1 cellular context compared by ENCODE assay signal in the genomic region with DNA sequence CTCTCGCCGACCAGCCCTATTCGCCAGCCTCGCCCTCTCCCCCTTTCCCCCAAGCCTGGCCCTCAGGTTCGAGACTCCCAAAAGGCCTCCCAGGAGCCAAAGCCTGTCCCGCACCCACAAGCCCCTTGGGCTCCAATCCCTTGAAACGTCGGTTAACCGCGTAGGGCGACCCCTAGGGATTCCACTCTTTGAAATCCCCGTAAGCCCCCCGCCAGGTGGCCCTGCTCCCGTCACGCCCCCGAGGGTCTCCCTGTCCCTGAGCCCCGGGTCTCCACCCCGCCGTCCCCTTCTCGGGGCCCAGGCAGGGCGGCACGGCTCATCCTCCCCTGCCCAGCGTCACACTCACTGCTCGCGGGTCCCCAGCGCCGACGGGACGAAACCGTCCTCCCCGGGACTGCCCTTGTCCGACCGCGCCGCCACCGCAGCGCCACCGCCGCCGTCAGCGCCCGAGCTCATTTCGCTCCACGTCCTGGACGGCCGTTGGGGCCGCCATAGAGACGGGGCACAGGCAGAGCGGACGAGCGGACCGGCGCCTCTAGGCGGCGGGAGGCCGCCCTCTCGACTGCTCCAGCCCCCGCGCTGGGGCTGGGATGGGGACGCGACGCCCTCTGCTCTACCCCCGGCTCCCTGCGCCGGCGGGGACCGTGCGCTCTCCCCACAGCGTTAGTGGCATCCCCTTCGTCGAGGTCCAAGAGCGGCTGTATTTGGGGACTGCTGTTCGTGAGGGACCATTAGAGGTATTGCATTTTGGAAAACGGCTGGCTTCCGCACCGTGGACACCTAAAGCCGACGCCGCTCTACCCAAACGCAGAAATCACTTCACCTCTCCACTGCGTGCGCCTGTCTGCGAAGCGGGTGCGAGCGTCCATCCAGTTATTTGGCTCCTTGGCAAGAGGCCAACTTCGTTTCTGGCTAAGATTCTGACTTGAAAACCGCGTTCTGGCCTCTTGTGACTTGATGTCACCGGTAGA.
TF ChIP-seq lines count a peak whose summit lies in the region.

A gene (minus strand): TSS at position 510 of the 971 bp plus-strand sequence. CDS start 54 bp downstream, at position 456.

TF ChIP-seq in GM12878, 131 proteins besides CTCF, POLR2A, EP300 and RAD21 (continued from another document):
- TF ChIP-seq, protein P1, sequence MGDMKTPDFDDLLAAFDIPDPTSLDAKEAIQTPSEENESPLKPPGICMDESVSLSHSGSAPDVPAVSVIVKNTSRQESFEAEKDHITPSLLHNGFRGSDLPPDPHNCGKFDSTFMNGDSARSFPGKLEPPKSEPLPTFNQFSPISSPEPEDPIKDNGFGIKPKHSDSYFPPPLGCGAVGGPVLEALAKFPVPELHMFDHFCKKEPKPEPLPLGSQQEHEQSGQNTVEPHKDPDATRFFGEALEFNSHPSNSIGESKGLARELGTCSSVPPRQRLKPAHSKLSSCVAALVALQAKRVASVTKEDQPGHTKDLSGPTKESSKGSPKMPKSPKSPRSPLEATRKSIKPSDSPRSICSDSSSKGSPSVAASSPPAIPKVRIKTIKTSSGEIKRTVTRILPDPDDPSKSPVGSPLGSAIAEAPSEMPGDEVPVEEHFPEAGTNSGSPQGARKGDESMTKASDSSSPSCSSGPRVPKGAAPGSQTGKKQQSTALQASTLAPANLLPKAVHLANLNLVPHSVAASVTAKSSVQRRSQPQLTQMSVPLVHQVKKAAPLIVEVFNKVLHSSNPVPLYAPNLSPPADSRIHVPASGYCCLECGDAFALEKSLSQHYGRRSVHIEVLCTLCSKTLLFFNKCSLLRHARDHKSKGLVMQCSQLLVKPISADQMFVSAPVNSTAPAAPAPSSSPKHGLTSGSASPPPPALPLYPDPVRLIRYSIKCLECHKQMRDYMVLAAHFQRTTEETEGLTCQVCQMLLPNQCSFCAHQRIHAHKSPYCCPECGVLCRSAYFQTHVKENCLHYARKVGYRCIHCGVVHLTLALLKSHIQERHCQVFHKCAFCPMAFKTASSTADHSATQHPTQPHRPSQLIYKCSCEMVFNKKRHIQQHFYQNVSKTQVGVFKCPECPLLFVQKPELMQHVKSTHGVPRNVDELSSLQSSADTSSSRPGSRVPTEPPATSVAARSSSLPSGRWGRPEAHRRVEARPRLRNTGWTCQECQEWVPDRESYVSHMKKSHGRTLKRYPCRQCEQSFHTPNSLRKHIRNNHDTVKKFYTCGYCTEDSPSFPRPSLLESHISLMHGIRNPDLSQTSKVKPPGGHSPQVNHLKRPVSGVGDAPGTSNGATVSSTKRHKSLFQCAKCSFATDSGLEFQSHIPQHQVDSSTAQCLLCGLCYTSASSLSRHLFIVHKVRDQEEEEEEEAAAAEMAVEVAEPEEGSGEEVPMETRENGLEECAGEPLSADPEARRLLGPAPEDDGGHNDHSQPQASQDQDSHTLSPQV (IDR thresholded peaks at IDR 0.05) = no peak
- TF ChIP-seq, protein P2, sequence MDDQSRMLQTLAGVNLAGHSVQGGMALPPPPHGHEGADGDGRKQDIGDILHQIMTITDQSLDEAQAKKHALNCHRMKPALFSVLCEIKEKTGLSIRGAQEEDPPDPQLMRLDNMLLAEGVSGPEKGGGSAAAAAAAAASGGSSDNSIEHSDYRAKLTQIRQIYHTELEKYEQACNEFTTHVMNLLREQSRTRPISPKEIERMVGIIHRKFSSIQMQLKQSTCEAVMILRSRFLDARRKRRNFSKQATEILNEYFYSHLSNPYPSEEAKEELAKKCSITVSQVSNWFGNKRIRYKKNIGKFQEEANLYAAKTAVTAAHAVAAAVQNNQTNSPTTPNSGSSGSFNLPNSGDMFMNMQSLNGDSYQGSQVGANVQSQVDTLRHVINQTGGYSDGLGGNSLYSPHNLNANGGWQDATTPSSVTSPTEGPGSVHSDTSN (IDR thresholded peaks at IDR 0.05; ENCODE audit: insufficient replicate concordance, low read depth, low read length) = no peak
- no peak for TF ChIP-seq RBBP5 (conservative IDR thresholded peaks at IDR 0.05)
- TF ChIP-seq MEF2A (IDR thresholded peaks at IDR 0.05; ENCODE audit: insufficient read depth, low read depth, low read length) = 0 out of 2 replicates have a peak, but pooled peaks have one; percentile 27
- peak in 1 of 2 experiments; percentile 97; a peak in 2 of 3 replicates for TF ChIP-seq EGR1 (IDR thresholded peaks at IDR 0.05; ENCODE audit: borderline replicate concordance in 1 of 2, low read depth in 2 of 2, low read length in 2 of 2)
- TF ChIP-seq SREBF1 (IDR thresholded peaks at IDR 0.05; ENCODE audit: low read length) = no peak
- no peak; the same call in 1 of the 2 replicates for TF ChIP-seq PML (IDR thresholded peaks at IDR 0.05; ENCODE audit: low read length)
- no peak for TF ChIP-seq SREBF2 (IDR thresholded peaks at IDR 0.05; ENCODE audit: low read length)
- no peak; a peak in 2 of 4 replicates for TF ChIP-seq ETV6 (conservative IDR thresholded peaks at IDR 0.05 in 1 of 2, IDR thresholded peaks at IDR 0.05 in 1 of 2; ENCODE audit: borderline replicate concordance in 1 of 2, low read depth in 1 of 2)
- TF ChIP-seq SIX5 (IDR thresholded peaks at IDR 0.05; ENCODE audit: low read depth, low read length, severe bottlenecking) = peak; percentile 12
- TF ChIP-seq ATF7 (IDR thresholded peaks at IDR 0.05; ENCODE audit: low read depth) = no peak
- TF ChIP-seq IKZF1 (conservative IDR thresholded peaks at IDR 0.05) = peak; percentile 95
- TF ChIP-seq ESRRA (IDR thresholded peaks at IDR 0.05; ENCODE audit: low read length) = no peak
- TF ChIP-seq JUNB (IDR thresholded peaks at IDR 0.05) = no peak
- TF ChIP-seq IKZF2 (IDR thresholded peaks at IDR 0.05) = 0 out of 4 replicates have a peak, but pooled peaks of 1 of the 2 experiments have one; percentile 51
- TF ChIP-seq, protein P3, sequence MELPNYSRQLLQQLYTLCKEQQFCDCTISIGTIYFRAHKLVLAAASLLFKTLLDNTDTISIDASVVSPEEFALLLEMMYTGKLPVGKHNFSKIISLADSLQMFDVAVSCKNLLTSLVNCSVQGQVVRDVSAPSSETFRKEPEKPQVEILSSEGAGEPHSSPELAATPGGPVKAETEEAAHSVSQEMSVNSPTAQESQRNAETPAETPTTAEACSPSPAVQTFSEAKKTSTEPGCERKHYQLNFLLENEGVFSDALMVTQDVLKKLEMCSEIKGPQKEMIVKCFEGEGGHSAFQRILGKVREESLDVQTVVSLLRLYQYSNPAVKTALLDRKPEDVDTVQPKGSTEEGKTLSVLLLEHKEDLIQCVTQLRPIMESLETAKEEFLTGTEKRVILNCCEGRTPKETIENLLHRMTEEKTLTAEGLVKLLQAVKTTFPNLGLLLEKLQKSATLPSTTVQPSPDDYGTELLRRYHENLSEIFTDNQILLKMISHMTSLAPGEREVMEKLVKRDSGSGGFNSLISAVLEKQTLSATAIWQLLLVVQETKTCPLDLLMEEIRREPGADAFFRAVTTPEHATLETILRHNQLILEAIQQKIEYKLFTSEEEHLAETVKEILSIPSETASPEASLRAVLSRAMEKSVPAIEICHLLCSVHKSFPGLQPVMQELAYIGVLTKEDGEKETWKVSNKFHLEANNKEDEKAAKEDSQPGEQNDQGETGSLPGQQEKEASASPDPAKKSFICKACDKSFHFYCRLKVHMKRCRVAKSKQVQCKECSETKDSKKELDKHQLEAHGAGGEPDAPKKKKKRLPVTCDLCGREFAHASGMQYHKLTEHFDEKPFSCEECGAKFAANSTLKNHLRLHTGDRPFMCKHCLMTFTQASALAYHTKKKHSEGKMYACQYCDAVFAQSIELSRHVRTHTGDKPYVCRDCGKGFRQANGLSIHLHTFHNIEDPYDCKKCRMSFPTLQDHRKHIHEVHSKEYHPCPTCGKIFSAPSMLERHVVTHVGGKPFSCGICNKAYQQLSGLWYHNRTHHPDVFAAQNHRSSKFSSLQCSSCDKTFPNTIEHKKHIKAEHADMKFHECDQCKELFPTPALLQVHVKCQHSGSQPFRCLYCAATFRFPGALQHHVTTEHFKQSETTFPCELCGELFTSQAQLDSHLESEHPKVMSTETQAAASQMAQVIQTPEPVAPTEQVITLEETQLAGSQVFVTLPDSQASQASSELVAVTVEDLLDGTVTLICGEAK (IDR thresholded peaks at IDR 0.05; ENCODE audit: borderline replicate concordance) = no peak
- no peak for TF ChIP-seq SPI1 (IDR thresholded peaks at IDR 0.05; ENCODE audit: borderline replicate concordance, insufficient read depth, low read depth, low read length)
- TF ChIP-seq BACH1 (IDR thresholded peaks at IDR 0.05; ENCODE audit: borderline replicate concordance) = 0 out of 2 replicates have a peak, but pooled peaks have one; percentile 66
- TF ChIP-seq FOS (IDR thresholded peaks at IDR 0.05; ENCODE audit: borderline replicate concordance, extremely low read depth, insufficient read length) = no peak
- TF ChIP-seq, protein P4, sequence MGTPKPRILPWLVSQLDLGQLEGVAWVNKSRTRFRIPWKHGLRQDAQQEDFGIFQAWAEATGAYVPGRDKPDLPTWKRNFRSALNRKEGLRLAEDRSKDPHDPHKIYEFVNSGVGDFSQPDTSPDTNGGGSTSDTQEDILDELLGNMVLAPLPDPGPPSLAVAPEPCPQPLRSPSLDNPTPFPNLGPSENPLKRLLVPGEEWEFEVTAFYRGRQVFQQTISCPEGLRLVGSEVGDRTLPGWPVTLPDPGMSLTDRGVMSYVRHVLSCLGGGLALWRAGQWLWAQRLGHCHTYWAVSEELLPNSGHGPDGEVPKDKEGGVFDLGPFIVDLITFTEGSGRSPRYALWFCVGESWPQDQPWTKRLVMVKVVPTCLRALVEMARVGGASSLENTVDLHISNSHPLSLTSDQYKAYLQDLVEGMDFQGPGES (IDR thresholded peaks at IDR 0.05) = no peak
- TF ChIP-seq, protein P5, sequence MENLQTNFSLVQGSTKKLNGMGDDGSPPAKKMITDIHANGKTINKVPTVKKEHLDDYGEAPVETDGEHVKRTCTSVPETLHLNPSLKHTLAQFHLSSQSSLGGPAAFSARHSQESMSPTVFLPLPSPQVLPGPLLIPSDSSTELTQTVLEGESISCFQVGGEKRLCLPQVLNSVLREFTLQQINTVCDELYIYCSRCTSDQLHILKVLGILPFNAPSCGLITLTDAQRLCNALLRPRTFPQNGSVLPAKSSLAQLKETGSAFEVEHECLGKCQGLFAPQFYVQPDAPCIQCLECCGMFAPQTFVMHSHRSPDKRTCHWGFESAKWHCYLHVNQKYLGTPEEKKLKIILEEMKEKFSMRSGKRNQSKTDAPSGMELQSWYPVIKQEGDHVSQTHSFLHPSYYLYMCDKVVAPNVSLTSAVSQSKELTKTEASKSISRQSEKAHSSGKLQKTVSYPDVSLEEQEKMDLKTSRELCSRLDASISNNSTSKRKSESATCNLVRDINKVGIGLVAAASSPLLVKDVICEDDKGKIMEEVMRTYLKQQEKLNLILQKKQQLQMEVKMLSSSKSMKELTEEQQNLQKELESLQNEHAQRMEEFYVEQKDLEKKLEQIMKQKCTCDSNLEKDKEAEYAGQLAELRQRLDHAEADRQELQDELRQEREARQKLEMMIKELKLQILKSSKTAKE (IDR thresholded peaks at IDR 0.05; ENCODE audit: low read depth, poor library complexity, severe bottlenecking) = no peak
- no peak for TF ChIP-seq NFXL1 (IDR thresholded peaks at IDR 0.05; ENCODE audit: borderline replicate concordance)
